Comparison of ENCODE assay signal across 1 cellular context in genomic region chr9:110808599-110808980, GRCh38.
A peak's percentile ranks its signal among the peaks of the same experiment; 100 is the strongest.
TF ChIP-seq lines count a peak whose summit lies in the region.

No MANE protein-coding gene starts in this region.

TF ChIP-seq in GM12878, 131 proteins besides CTCF, POLR2A, EP300 and RAD21 (continues in another document):
- TF ChIP-seq ZNF592 (IDR thresholded peaks at IDR 0.05): no peak; the same call in 1 of the 2 replicates
- 0 out of 2 replicates have a peak, but pooled peaks have one; percentile 35 for TF ChIP-seq SMARCA5 (IDR thresholded peaks at IDR 0.05)
- no peak for TF ChIP-seq SIX5 (IDR thresholded peaks at IDR 0.05; ENCODE audit: low read depth, low read length, severe bottlenecking)
- peak; percentile 99 for TF ChIP-seq NFIC (IDR thresholded peaks at IDR 0.05; ENCODE audit: low read depth, low read length)
- peak; percentile 96 for TF ChIP-seq FOXM1 (IDR thresholded peaks at IDR 0.05; ENCODE audit: low read depth, low read length)
- no peak for TF ChIP-seq E4F1 (IDR thresholded peaks at IDR 0.05; ENCODE audit: borderline replicate concordance, partially characterized antibody)
- peak; percentile 93 for TF ChIP-seq BCL11A (IDR thresholded peaks at IDR 0.05; ENCODE audit: low read depth, low read length)
- TF ChIP-seq SUPT20H (IDR thresholded peaks at IDR 0.05; ENCODE audit: borderline replicate concordance, control insufficient read depth, low read depth, low read length): no peak
- no peak for TF ChIP-seq RFX5 (IDR thresholded peaks at IDR 0.05; ENCODE audit: low read depth, low read length)
- peak; percentile 97 for TF ChIP-seq MEF2A (IDR thresholded peaks at IDR 0.05; ENCODE audit: insufficient read depth, low read depth, low read length)
- no peak for TF ChIP-seq ZZZ3 (IDR thresholded peaks at IDR 0.05; ENCODE audit: control insufficient read depth, insufficient read length, low read depth)
- TF ChIP-seq KLF5 (IDR thresholded peaks at IDR 0.05; ENCODE audit: partially characterized antibody): peak; percentile 77
- TF ChIP-seq EZH2 (IDR thresholded peaks at IDR 0.05; ENCODE audit: borderline replicate concordance, control insufficient read depth, low read depth, low read length): no peak
- peak; percentile 56; the same call in 1 of the 2 replicates for TF ChIP-seq CBX5 (IDR thresholded peaks at IDR 0.05; ENCODE audit: low read depth)
- peak; percentile 88 for TF ChIP-seq CREM (IDR thresholded peaks at IDR 0.05; ENCODE audit: low read depth)
- TF ChIP-seq WRNIP1 (IDR thresholded peaks at IDR 0.05; ENCODE audit: borderline replicate concordance, low read depth, low read length): no peak
- TF ChIP-seq CEBPZ (IDR thresholded peaks at IDR 0.05; ENCODE audit: low read depth, low read length): no peak
- no peak for TF ChIP-seq HDAC6 (IDR thresholded peaks at IDR 0.05; ENCODE audit: unreplicated experiment)
- no peak for TF ChIP-seq BCLAF1 (IDR thresholded peaks at IDR 0.05)
- TF ChIP-seq, protein P1, sequence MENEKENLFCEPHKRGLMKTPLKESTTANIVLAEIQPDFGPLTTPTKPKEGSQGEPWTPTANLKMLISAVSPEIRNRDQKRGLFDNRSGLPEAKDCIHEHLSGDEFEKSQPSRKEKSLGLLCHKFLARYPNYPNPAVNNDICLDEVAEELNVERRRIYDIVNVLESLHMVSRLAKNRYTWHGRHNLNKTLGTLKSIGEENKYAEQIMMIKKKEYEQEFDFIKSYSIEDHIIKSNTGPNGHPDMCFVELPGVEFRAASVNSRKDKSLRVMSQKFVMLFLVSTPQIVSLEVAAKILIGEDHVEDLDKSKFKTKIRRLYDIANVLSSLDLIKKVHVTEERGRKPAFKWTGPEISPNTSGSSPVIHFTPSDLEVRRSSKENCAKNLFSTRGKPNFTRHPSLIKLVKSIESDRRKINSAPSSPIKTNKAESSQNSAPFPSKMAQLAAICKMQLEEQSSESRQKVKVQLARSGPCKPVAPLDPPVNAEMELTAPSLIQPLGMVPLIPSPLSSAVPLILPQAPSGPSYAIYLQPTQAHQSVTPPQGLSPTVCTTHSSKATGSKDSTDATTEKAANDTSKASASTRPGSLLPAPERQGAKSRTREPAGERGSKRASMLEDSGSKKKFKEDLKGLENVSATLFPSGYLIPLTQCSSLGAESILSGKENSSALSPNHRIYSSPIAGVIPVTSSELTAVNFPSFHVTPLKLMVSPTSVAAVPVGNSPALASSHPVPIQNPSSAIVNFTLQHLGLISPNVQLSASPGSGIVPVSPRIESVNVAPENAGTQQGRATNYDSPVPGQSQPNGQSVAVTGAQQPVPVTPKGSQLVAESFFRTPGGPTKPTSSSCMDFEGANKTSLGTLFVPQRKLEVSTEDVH (IDR thresholded peaks at IDR 0.05; ENCODE audit: low read depth, partially characterized antibody): no peak
- no peak; the same call in 1 of the 2 replicates for TF ChIP-seq ZBTB40 (IDR thresholded peaks at IDR 0.05; ENCODE audit: borderline replicate concordance)
- TF ChIP-seq DPF2 (IDR thresholded peaks at IDR 0.05): 0 out of 2 replicates have a peak, but pooled peaks have one; percentile 48
- TF ChIP-seq MTA3 (IDR thresholded peaks at IDR 0.05; ENCODE audit: borderline replicate concordance, low read length): peak; percentile 91
- TF ChIP-seq FOS (IDR thresholded peaks at IDR 0.05; ENCODE audit: borderline replicate concordance, extremely low read depth, insufficient read length): no peak
- TF ChIP-seq KDM1A (IDR thresholded peaks at IDR 0.05; ENCODE audit: borderline replicate concordance): no peak
- TF ChIP-seq, protein P2, sequence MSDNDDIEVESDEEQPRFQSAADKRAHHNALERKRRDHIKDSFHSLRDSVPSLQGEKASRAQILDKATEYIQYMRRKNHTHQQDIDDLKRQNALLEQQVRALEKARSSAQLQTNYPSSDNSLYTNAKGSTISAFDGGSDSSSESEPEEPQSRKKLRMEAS (IDR thresholded peaks at IDR 0.05; ENCODE audit: low read depth, low read length): no peak
- no peak for TF ChIP-seq ELK1 (IDR thresholded peaks at IDR 0.05; ENCODE audit: low read depth, low read length)
- peak; percentile 96 for TF ChIP-seq RUNX3 (IDR thresholded peaks at IDR 0.05; ENCODE audit: low read length)
- TF ChIP-seq STAT1 (conservative IDR thresholded peaks at IDR 0.05): no peak
- TF ChIP-seq, protein P3, sequence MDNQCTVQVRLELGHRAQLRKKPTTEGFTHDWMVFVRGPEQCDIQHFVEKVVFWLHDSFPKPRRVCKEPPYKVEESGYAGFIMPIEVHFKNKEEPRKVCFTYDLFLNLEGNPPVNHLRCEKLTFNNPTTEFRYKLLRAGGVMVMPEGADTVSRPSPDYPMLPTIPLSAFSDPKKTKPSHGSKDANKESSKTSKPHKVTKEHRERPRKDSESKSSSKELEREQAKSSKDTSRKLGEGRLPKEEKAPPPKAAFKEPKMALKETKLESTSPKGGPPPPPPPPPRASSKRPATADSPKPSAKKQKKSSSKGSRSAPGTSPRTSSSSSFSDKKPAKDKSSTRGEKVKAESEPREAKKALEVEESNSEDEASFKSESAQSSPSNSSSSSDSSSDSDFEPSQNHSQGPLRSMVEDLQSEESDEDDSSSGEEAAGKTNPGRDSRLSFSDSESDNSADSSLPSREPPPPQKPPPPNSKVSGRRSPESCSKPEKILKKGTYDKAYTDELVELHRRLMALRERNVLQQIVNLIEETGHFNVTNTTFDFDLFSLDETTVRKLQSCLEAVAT (IDR thresholded peaks at IDR 0.05): peak; percentile 75
- TF ChIP-seq EGR1 (IDR thresholded peaks at IDR 0.05; ENCODE audit: borderline replicate concordance in 1 of 2, low read depth in 2 of 2, low read length in 2 of 2): no peak
